Comparison of ENCODE assay signal across 8 cellular contexts in genomic region chr10:123559066-123559822, GRCh38.
A peak's percentile ranks its signal among the peaks of the same experiment; 100 is the strongest.
DNase-seq lines count a peak whose midpoint lies in the region; ATAC-seq and TF ChIP-seq lines count a peak whose summit lies in the region.

No MANE protein-coding gene starts in this region.

- no peaks in the 10 kb centered on the region for H3K36me3 ChIP-seq in DOHH2 (ENCODE audit: control insufficient read depth, low read length)
- no peaks in the 10 kb centered on the region for H3K36me3 ChIP-seq in endodermal cell (ENCODE audit: control insufficient read depth, insufficient read depth, low read length)

- H3K4me2 ChIP-seq in DOHH2 (ENCODE audit: low read length): 0 out of 2 replicates have a peak overlapping the region, but pooled peaks have one; percentile 25

- no peaks in the 10 kb centered on the region for H3K36me3 Mint-ChIP-seq in endodermal cell (ENCODE audit: low read depth)

- no peak overlapping the region for H3K4me3 ChIP-seq in DOHH2 (ENCODE audit: low read length)
- H3K4me3 ChIP-seq in endodermal cell (ENCODE audit: low read length): no peak overlapping the region

- no peaks in the 10 kb centered on the region for H3K27me3 Mint-ChIP-seq in endodermal cell (ENCODE audit: insufficient read depth)

- DNase-seq in NCI-H774 (lab: John Stamatoyannopoulos, UW): peak; percentile 21
- DNase-seq in activated CD8-positive, alpha-beta memory T cell treated with anti-CD3 and anti-CD28 coated beads for 24 hours: peak; percentile 90
- peak; percentile 95 for DNase-seq in endodermal cell
- peak; percentile 92 for DNase-seq in midbrain (lab: John Stamatoyannopoulos, UW)
- DNase-seq in stimulated activated CD8-positive, alpha-beta memory T cell treated with anti-CD3 and anti-CD28 coated beads, Interleukin-4, amount 100 ng/mL, for 1 hour (ENCODE audit: low read depth in 2 of 2, low spot score in 1 of 2): peak; percentile 23 to 41
- no peak for DNase-seq in NCI-H524 treated with DMSO at 0.1 percent for 48 hours (lab: John Stamatoyannopoulos, UW)

- H3K27me3 ChIP-seq in DOHH2 (ENCODE audit: control insufficient read depth, low read length) (no peaks in the 10 kb centered on the region), endodermal cell (ENCODE audit: control insufficient read depth, insufficient read depth, low read length, poor library complexity, severe bottlenecking) (no peaks in the 10 kb centered on the region)

- H3K79me2 ChIP-seq in DOHH2 (ENCODE audit: control insufficient read depth, low read length): no peaks in the 10 kb centered on the region

- no peak overlapping the region for H3K27ac Mint-ChIP-seq in endodermal cell

- H4K20me1 ChIP-seq in DOHH2 (ENCODE audit: control insufficient read depth, insufficient read depth, low read depth, low read length): no peaks in the 10 kb centered on the region

- no peak overlapping the region for H3K4me3 Mint-ChIP-seq in endodermal cell

- no peaks in the 10 kb centered on the region for H3K9me2 ChIP-seq in DOHH2 (replicated peaks; ENCODE audit: control insufficient read depth, low read length)

- peak; percentile 66 for ATAC-seq in HG02870 (IDR thresholded peaks at IDR 0.05; ENCODE audit: unreplicated experiment)

- no peaks in the 10 kb centered on the region for H3K4me1 Mint-ChIP-seq in endodermal cell

- H3K4me1 ChIP-seq in DOHH2 (ENCODE audit: control insufficient read depth, low read length) (peaks cover 45% of the 10 kb centered on the region), endodermal cell (ENCODE audit: control insufficient read depth, insufficient read depth, low read length) (no peaks in the 10 kb centered on the region)

- H3K9ac ChIP-seq in endodermal cell (ENCODE audit: extremely low read depth, low read length, poor library complexity, severe bottlenecking): no peak overlapping the region

- TF ChIP-seq CTCF in DOHH2 (IDR thresholded peaks at IDR 0.05; ENCODE audit: low read depth, low read length, poor library complexity, severe bottlenecking) (peak; percentile 99), endodermal cell (conservative IDR thresholded peaks at IDR 0.05) (peak; percentile 98)

- 56 to 66% methylated on average over 16 to 28 of the region's 28 CpGs for WGBS in endodermal cell (ENCODE audit: insufficient coverage in 1 of 2, insufficient read length in 1 of 2), 2 experiments

- H3K27ac ChIP-seq in DOHH2 (ENCODE audit: low read depth, low read length): no peak overlapping the region
- no peak overlapping the region for H3K27ac ChIP-seq in endodermal cell (ENCODE audit: low read depth, low read length)

- no peaks in the 10 kb centered on the region for H3F3A ChIP-seq in DOHH2 (ENCODE audit: control insufficient read depth, insufficient read depth)

- no peaks in the 10 kb centered on the region for H3K9me3 Mint-ChIP-seq in endodermal cell

- no peaks in the 10 kb centered on the region for H3K9me3 ChIP-seq in DOHH2 (ENCODE audit: control insufficient read depth, insufficient read depth, low read length)
- no peaks in the 10 kb centered on the region for H3K9me3 ChIP-seq in endodermal cell (ENCODE audit: control insufficient read depth, low read length)
